In the genomic region with DNA sequence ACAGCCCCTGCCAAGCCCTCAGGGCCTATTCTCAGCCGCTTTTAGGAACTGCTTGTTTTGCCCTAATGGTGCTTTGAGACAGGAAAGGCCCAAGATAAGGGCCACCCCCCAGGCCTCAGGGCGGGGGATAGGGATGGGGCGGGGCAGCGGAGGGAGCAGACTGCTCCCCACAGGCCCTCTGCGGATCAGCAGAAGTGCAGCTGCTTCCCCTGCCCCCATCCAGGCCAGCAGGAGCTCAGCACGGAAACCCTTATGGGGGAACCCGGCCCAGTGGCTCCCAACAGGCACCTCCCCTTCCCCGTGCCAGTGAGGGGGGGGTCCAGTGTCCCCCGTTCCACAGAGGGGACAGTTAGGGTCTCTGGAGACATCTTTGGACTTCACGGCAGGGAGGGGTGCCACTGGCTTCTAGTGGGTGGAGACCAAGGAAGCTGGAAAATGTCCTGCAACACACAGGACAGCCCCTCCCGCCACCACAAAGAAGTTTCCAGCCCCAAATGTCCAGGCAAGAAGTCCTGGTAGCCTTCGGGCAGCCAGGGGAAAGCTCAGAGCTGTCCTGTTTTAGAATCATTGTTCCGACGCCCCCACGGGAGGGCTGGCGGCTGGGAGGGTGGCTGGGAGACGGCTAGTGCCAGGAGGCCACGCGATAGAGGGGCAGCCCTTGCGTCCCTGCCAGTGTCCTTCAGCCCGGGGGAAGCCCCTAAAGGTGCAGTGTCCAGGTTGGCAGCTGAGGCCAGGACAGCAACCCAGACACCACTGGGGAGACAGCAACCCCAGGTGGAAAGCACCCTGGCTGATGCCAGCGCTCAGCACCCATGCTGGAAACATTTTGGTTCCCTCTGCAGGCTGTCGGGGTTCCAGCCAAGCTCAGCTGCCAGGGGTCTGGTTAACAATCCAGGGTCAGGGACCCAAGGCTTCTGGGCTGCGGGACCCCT, we compare ENCODE assay signal across 8 cellular contexts. TPM values are rescaled to one million over a fixed set of nuclear protein-coding genes. Genes with fewer than 3 reads are reported as not detected.
DNase-seq lines count a peak whose midpoint lies in the region; ATAC-seq lines count a peak whose summit lies in the region.

No MANE protein-coding gene starts in this region.

- H3K27ac Mint-ChIP-seq in dendritic cell treated with granulocyte-macrophage colony-stimulating factor and Interleukin-4, amounts not matched to agents 40 ng/mL and 50 ng/mL, for 4 days: peak overlapping the region; percentile 94

- H3K4me1 Mint-ChIP-seq in dendritic cell treated with granulocyte-macrophage colony-stimulating factor and Interleukin-4, amounts not matched to agents 40 ng/mL and 50 ng/mL, for 4 days (ENCODE audit: low read depth): peaks cover 61% of the 10 kb centered on the region

- peaks cover 7% of the 10 kb centered on the region for H3K27me3 Mint-ChIP-seq in dendritic cell treated with granulocyte-macrophage colony-stimulating factor and Interleukin-4, amounts not matched to agents 40 ng/mL and 50 ng/mL, for 4 days

- peak overlapping the region; percentile 68 for H3K4me3 Mint-ChIP-seq in dendritic cell treated with granulocyte-macrophage colony-stimulating factor and Interleukin-4, amounts not matched to agents 40 ng/mL and 50 ng/mL, for 4 days

- no peaks in the 10 kb centered on the region for H3K36me3 Mint-ChIP-seq in dendritic cell treated with granulocyte-macrophage colony-stimulating factor and Interleukin-4, amounts not matched to agents 40 ng/mL and 50 ng/mL, for 4 days (ENCODE audit: low read depth)

- intact Hi-C loops in dendritic cell treated with granulocyte-macrophage colony-stimulating factor and Interleukin-4, amounts not matched to agents 40 ng/mL and 50 ng/mL, for 4 days (cut with micrococcal nuclease): loop anchor here (2.0 kb wide), 1 partner anchor 15 kb away; no protein-coding TSS in a partner anchor
- intact Hi-C loops in posterior vena cava (cut with DNase I): no loop called here

- ATAC-seq in GM21717 (IDR thresholded peaks at IDR 0.05; ENCODE audit: unreplicated experiment): peak; percentile 43

- DNase-seq in GDM1 (lab: John Stamatoyannopoulos, UW) (peak; percentile 82), NCI-H345 treated with DMSO at 0.1 percent for 48 hours (lab: John Stamatoyannopoulos, UW; ENCODE audit: unreplicated experiment) (peak; percentile 41), posterior vena cava (ENCODE audit: low spot score) (peak; percentile 91), T-helper 9 cell (no peak), mucosa of gallbladder (ENCODE audit: low spot score) (no peak), A172 (ENCODE audit: low spot score) (no peak)

- H3K9me3 Mint-ChIP-seq in dendritic cell treated with granulocyte-macrophage colony-stimulating factor and Interleukin-4, amounts not matched to agents 40 ng/mL and 50 ng/mL, for 4 days: no peaks in the 10 kb centered on the region

RNA-seq across cellular contexts. Expression of a gene that starts 10.4 kb away (rescaled TPM):
- total RNA-seq in posterior vena cava (1 to 10 TPM; 1.8 to 3.1 TPM), mucosa of gallbladder (3.7 TPM)
- 0.19 TPM in 1 of 2 replicates, not detected in the other for total RNA-seq in A172 (2014; rRNA removed; shearing (Covaris generic))

RNA-seq across cellular contexts. Expression of a gene that starts 54.7 kb away (rescaled TPM):
- total RNA-seq in posterior vena cava (1 to 10 TPM; 4.3 to 4.8 TPM), mucosa of gallbladder (5.4 TPM)
- total RNA-seq in A172 (2014; rRNA removed; shearing (Covaris generic)): 37.2 and 40.4 TPM in 2 replicates

Comparison
In these comparisons a context has a peak if more than half of its experiments do, and no peak if none do; other contexts are left out.
1. DNase-seq: peak in GDM1 (single experiment), NCI-H345 treated with DMSO at 0.1 percent for 48 hours (single experiment) and posterior vena cava (single experiment); none in T-helper 9 cell (single experiment), mucosa of gallbladder (single experiment) and A172 (single experiment).